ENCODE assay signal across 8 cellular contexts in the genomic region with DNA sequence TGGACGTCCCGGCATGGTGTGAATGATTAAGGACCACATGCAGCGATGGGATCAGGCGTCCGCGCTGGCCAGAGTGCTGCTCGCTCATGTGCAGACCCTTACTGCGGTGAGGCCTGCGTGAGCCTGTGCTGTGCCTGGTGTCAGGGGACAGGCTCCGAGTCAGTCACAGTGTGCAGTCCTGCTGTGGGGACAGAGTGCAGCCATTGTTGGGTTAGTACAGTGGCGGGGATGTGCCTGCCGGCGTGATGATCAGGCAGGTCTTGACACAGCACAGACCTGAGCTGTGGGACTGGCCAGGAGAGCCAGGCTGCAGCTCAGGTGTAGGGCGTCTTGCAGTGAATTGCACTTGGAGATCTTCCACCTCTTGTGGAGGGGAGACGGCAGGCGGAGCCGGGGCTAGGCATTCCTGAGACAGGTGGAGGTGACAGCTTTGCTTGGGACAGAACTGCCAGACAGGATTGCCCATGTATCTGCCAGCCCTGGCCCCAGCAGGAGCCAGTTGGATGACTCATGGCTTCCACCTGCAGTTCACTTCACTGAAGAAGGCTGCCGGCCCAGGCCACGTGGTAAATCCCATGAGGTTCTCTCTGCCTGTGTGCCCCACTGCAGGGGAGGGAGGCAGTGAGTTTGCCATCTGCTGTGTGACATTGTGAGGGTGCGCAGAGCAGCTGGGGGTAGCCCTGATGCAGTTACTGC. TPM values are rescaled to one million over a fixed set of nuclear protein-coding genes. Genes with fewer than 3 reads are reported as not detected.
DNase-seq lines count a peak whose midpoint lies in the region; ATAC-seq and TF ChIP-seq lines count a peak whose summit lies in the region.

No MANE protein-coding gene starts in this region.

- TF ChIP-seq CTCF in dorsolateral prefrontal cortex (IDR thresholded peaks at IDR 0.05 in 54 of 56, conservative IDR thresholded peaks at IDR 0.05 in 2 of 56; ENCODE audit: low read depth in 1 of 56, partially characterized antibody in 56 of 56) (no peak), prostate gland (IDR thresholded peaks at IDR 0.05) (peak in 1 of 4 experiments; percentile 9), testis (IDR thresholded peaks at IDR 0.05) (no peak)

- peak; percentile 21 for DNase-seq in EH (ENCODE audit: low read depth)
- DNase-seq in NCI-H2196 treated with DMSO at 0.1 percent for 48 hours (lab: John Stamatoyannopoulos, UW; ENCODE audit: unreplicated experiment), result peak; percentile 51
- DNase-seq in dorsolateral prefrontal cortex, result peak; percentile 37 to 91 (median 80)
- peak; percentile 73 for DNase-seq in prostate gland (ENCODE audit: low spot score)
- DNase-seq in testis, result no peak
- no peak for DNase-seq in stimulated activated CD4-positive, alpha-beta T cell treated with anti-CD3 and anti-CD28 coated beads, Interleukin-1b, Interleukin-23, amount 100 ng/mL, for 48 hours

- H3K4me1 ChIP-seq in prostate gland (replicated peaks) (no peaks in the 10 kb centered on the region), testis (no peaks in the 10 kb centered on the region)

- H3K27ac ChIP-seq in dorsolateral prefrontal cortex (peak overlapping the region in 15 of 59 donors; percentile 5 to 65 (median 41)), prostate gland (no peak overlapping the region), testis (no peak overlapping the region)

- intact Hi-C loops in dorsolateral prefrontal cortex (cut with DNase I) (no loop called here), prostate gland (cut with DNase I) (no loop called here), testis (cut with DNase I; ENCODE audit: low total_unique reads) (no loop called here)

- H3K36me3 ChIP-seq in prostate gland, result peaks cover 5 to 9% of the 10 kb centered on the region in 2 donors
- no peaks in the 10 kb centered on the region for H3K36me3 ChIP-seq in testis (ENCODE audit: low read depth, missing control alignments)

- H3K9me3 ChIP-seq in prostate gland, result no peaks in the 10 kb centered on the region
- no peaks in the 10 kb centered on the region for H3K9me3 ChIP-seq in testis

- no peak for ATAC-seq in HG03095 (IDR thresholded peaks at IDR 0.05; ENCODE audit: unreplicated experiment)
- no peak for ATAC-seq in GM18858 (IDR thresholded peaks at IDR 0.05; ENCODE audit: unreplicated experiment)

- H3K27me3 ChIP-seq in dorsolateral prefrontal cortex, result no peaks in the 10 kb centered on the region
- no peaks in the 10 kb centered on the region for H3K27me3 ChIP-seq in prostate gland (replicated peaks; ENCODE audit: insufficient read depth)
- no peaks in the 10 kb centered on the region for H3K27me3 ChIP-seq in testis

- H3K4me3 ChIP-seq in dorsolateral prefrontal cortex (no peak overlapping the region), prostate gland (no peak overlapping the region), testis (no peak overlapping the region)

- WGBS in prostate gland, result 67% methylated on average over 19 of the region's 20 CpGs
- 87 to 89% methylated on average over 9 to 20 of the region's 20 CpGs for WGBS in testis, 2 donors

- TF ChIP-seq POLR2A in prostate gland (IDR thresholded peaks at IDR 0.05), result no peak
- TF ChIP-seq POLR2A in testis (IDR thresholded peaks at IDR 0.05), result no peak

RNA-seq across cellular contexts. Expression of a gene that starts 17.3 kb away (rescaled TPM):
- total RNA-seq in dorsolateral prefrontal cortex (10 to 100 TPM; 28.6 to 91.0 (median 58.7) TPM), prostate gland (10 to 100 TPM; 35.1 to 52.9 TPM), testis (10 to 100 TPM; 57.3 to 63.5 TPM)
- polyA plus RNA-seq in testis (ENCODE audit: insufficient read depth, low read depth, low replicate concordance), result 24.8 TPM

RNA-seq across cellular contexts. Expression of a gene that starts 56.2 kb away (rescaled TPM):
- total RNA-seq in dorsolateral prefrontal cortex, result 1 to 10 TPM in 12 of 120 experiments, under 1 TPM in 101, not detected in 7; 0.11 to 1.3 (median 0.53) TPM
- 1 to 10 TPM in 1 of 2 donors, under 1 TPM in 1; 0.46 to 4.8 TPM for total RNA-seq in prostate gland
- 1 to 10 TPM; 9.0 to 10.0 TPM for total RNA-seq in testis
- 22.9 TPM for polyA plus RNA-seq in testis (ENCODE audit: insufficient read depth, low read depth, low replicate concordance)

Comparison
In these comparisons a context has a peak if more than half of its experiments do, and no peak if none do; other contexts are left out.
1. DNase-seq: peak in EH (single experiment), NCI-H2196 treated with DMSO at 0.1 percent for 48 hours (single experiment), dorsolateral prefrontal cortex (10 of 10) and prostate gland (single experiment); none in testis (single experiment) and stimulated activated CD4-positive, alpha-beta T cell treated with anti-CD3 and anti-CD28 coated beads, Interleukin-1b, Interleukin-23, amount 100 ng/mL, for 48 hours (single experiment).